25 cellular contexts compared by ENCODE assay signal in genomic region chr4:76706581-76706980, GRCh38.
DNase-seq lines count a peak whose midpoint lies in the region; ATAC-seq, FAIRE-seq and TF ChIP-seq lines count a peak whose summit lies in the region.
"Had no signal": no experiment of that assay in that cellular context is flagged by ENCODE, and none has a peak within 500 bp of the region (broad histone marks: within the 10 kb centered on the region; RNA-seq: fewer than 3 reads in every experiment).

No MANE protein-coding gene starts in this region.

- H3F3A ChIP-seq in smooth muscle cell (ENCODE audit: low read depth): peaks cover 23% of the 10 kb centered on the region

- CTCF ChIA-PET in Caco-2 (lab: Charles Lee) (no interaction called here), WTC11 (lab: Charles Lee) (no interaction called here)

- DNase-seq in Caco-2: peak in 1 of 2 experiments; percentile 49
- DNase-seq in WTC11 (ENCODE audit: low spot score): no peak
- DNase-seq in keratinocyte (ENCODE audit: low read depth, low spot score): no peak
- no peak for DNase-seq in smooth muscle cell (lab: John Stamatoyannopoulos, UW; ENCODE audit: unreplicated experiment)
- DNase-seq in SHP77 (lab: John Stamatoyannopoulos, UW): no peak
- no peak for DNase-seq in mesenteric fat pad (ENCODE audit: low spot score)
- DNase-seq: ACHN; activated CD4-positive, alpha-beta T cell treated with anti-CD3 and anti-CD28 coated beads, Interleukin-2, amount 50 U/mL, for 4 hours; activated naive CD4-positive, alpha-beta T cell treated with Interleukin-2 at 50 U/mL for 16 hours; activated T-cell treated with anti-CD3 and anti-CD28 coated beads, Interleukin-2, amount 50 U/mL, for 72 hours; colonic mucosa; DND-41; effector CD8-positive, alpha-beta T cell; head of caudate nucleus; NCI-H1092 treated with DMSO at 0.1 percent for 48 hours; NCI-H187 treated with DMSO at 0.1 percent for 48 hours; NCI-H526; stimulated activated naive CD4-positive, alpha-beta T cell treated with Interleukin-2 at 50 U/mL for 16 hours; T-helper 1 cell; testis had no signal

- H3K9ac ChIP-seq in keratinocyte (ENCODE audit: control insufficient read depth, extremely low read depth, insufficient read depth, low read length): no peak overlapping the region
- no peak overlapping the region for H3K9ac ChIP-seq in smooth muscle cell (ENCODE audit: low read depth)
- H3K9ac ChIP-seq: BLaER1 had no signal

- H3K4me2 ChIP-seq in keratinocyte (ENCODE audit: control insufficient read depth, extremely low read depth, insufficient read depth, low read depth, low read length) (no peak overlapping the region), smooth muscle cell (no peak overlapping the region)
- H3K4me2 ChIP-seq: BLaER1 had no signal

- BruUV-seq in Caco-2 (replicated peaks; lab: Mats Ljungman, UMichigan): no TSS peak

- H3K36me3 Mint-ChIP-seq in Caco-2 (ENCODE audit: insufficient read depth, unreplicated experiment): peaks cover 22% of the 10 kb centered on the region
- H3K36me3 Mint-ChIP-seq in WTC11: peaks cover 21% of the 10 kb centered on the region
- H3K36me3 Mint-ChIP-seq: memory B cell had no signal

- intact Hi-C loops in Caco-2 (cut with micrococcal nuclease; ENCODE audit: unreplicated experiment): no loop called here

- H3K9me1 ChIP-seq in keratinocyte (ENCODE audit: control insufficient read depth, extremely low read depth, insufficient read depth, low read length): no peaks in the 10 kb centered on the region

- TF ChIP-seq CTCF in Caco-2 (IDR thresholded peaks at IDR 0.05; ENCODE audit: insufficient read depth in 1 of 2, low read depth in 1 of 2, low read length in 1 of 2, severe bottlenecking in 1 of 2, unreplicated experiment in 1 of 2) (no peak), WTC11 (IDR thresholded peaks at IDR 0.05) (no peak), keratinocyte (optimal IDR thresholded peaks at IDR 0.05 in 1 of 3, IDR thresholded peaks at IDR 0.05 in 1 of 3, conservative IDR thresholded peaks at IDR 0.05 in 1 of 3; ENCODE audit: extremely low read depth in 1 of 3, insufficient read depth in 2 of 3, low read length in 3 of 3) (no peak), smooth muscle cell (IDR thresholded peaks at IDR 0.05; ENCODE audit: borderline replicate concordance, insufficient read depth, poor library complexity, severe bottlenecking) (no peak)

- POLR2A ChIA-PET in Caco-2 (lab: Charles Lee): no interaction called here
- POLR2A ChIA-PET in WTC11 (lab: Charles Lee): no interaction called here

- H3K27me3 Mint-ChIP-seq in Caco-2 (ENCODE audit: insufficient read depth, unreplicated experiment): no peaks in the 10 kb centered on the region
- no peaks in the 10 kb centered on the region for H3K27me3 Mint-ChIP-seq in WTC11 (ENCODE audit: low read depth)
- H3K27me3 Mint-ChIP-seq: brain had no signal

- dilution Hi-C loops in keratinocyte (cut with MboI; ENCODE audit: extremely low pct_ligation_motif_present, low sequenced_read_pairs): no loop called here

- no peak overlapping the region for H3K4me3 Mint-ChIP-seq in Caco-2 (ENCODE audit: unreplicated experiment)
- H3K4me3 Mint-ChIP-seq in WTC11: no peak overlapping the region
- H3K4me3 Mint-ChIP-seq: activated T-cell treated with anti-CD3 and anti-CD28 coated beads, Interleukin-2, amount 50 U/mL, for 72 hours; brain; memory B cell had no signal

- H3K9me3 ChIP-seq in Caco-2: no peaks in the 10 kb centered on the region
- H3K9me3 ChIP-seq in keratinocyte (ENCODE audit: control insufficient read depth, low read depth, low read length): no peaks in the 10 kb centered on the region
- H3K9me3 ChIP-seq in smooth muscle cell (replicated peaks; ENCODE audit: low read depth): no peaks in the 10 kb centered on the region
- H3K9me3 ChIP-seq: colonic mucosa, testis had no signal

- H3K27ac ChIP-seq in keratinocyte (ENCODE audit: control insufficient read depth, insufficient read depth, low read length) (no peak overlapping the region), smooth muscle cell (ENCODE audit: low read depth) (peak overlapping the region; percentile 78)
- H3K27ac ChIP-seq: BLaER1, testis had no signal

- H3K27me3 ChIP-seq in Caco-2 (replicated peaks; ENCODE audit: control insufficient read depth, insufficient read depth, low read length) (no peaks in the 10 kb centered on the region), keratinocyte (ENCODE audit: control insufficient read depth, extremely low read depth, insufficient read depth, low read length) (no peaks in the 10 kb centered on the region), smooth muscle cell (ENCODE audit: low read depth) (no peaks in the 10 kb centered on the region)
- H3K27me3 ChIP-seq: BLaER1, colonic mucosa, testis had no signal

- H3K4me1 Mint-ChIP-seq in Caco-2 (ENCODE audit: low read depth, unreplicated experiment) (peaks cover 40% of the 10 kb centered on the region), WTC11 (peaks cover 70% of the 10 kb centered on the region)
- H3K4me1 Mint-ChIP-seq: memory B cell had no signal

- 91% methylated on average over 6 of the region's 6 CpGs for WGBS in smooth muscle cell (ENCODE audit: low lambda C conversion rate)

- H3K4me1 ChIP-seq in Caco-2: peaks cover 59% of the 10 kb centered on the region
- peaks cover 33% of the 10 kb centered on the region for H3K4me1 ChIP-seq in keratinocyte (ENCODE audit: control insufficient read depth, extremely low read depth, insufficient read depth, low read length)
- H3K4me1 ChIP-seq in smooth muscle cell (ENCODE audit: low read depth): peaks cover 40% of the 10 kb centered on the region
- H3K4me1 ChIP-seq: BLaER1 had no signal

- no peak overlapping the region for H3K4me3 ChIP-seq in Caco-2 (ENCODE audit: low read depth, low read length)
- no peak overlapping the region for H3K4me3 ChIP-seq in keratinocyte (ENCODE audit: control insufficient read depth in 2 of 3, extremely low read depth in 1 of 3, insufficient read depth in 2 of 3, low read depth in 1 of 3, low read length in 3 of 3)
- H3K4me3 ChIP-seq in smooth muscle cell: no peak overlapping the region
- H3K4me3 ChIP-seq: BLaER1, colonic mucosa, testis had no signal

- H2AFZ ChIP-seq in keratinocyte (ENCODE audit: control insufficient read depth, low read length) (no peak overlapping the region), smooth muscle cell (ENCODE audit: low read depth) (no peak overlapping the region)

- peaks cover 35% of the 10 kb centered on the region for H3K79me2 ChIP-seq in keratinocyte (ENCODE audit: control insufficient read depth, insufficient read depth, low read length)
- peaks cover 20% of the 10 kb centered on the region for H3K79me2 ChIP-seq in smooth muscle cell (ENCODE audit: low read depth)

- no peaks in the 10 kb centered on the region; the same call in 1 of the 2 replicates for H3K36me3 ChIP-seq in Caco-2 (ENCODE audit: control insufficient read depth, insufficient read depth, low read length)
- H3K36me3 ChIP-seq in keratinocyte (ENCODE audit: control insufficient read depth in 2 of 2, extremely low read depth in 1 of 2, insufficient read depth in 2 of 2, low read length in 2 of 2): peaks cover 3 to 6% of the 10 kb centered on the region in 2 experiments
- peaks cover 3% of the 10 kb centered on the region for H3K36me3 ChIP-seq in smooth muscle cell (ENCODE audit: low read depth)
- H3K36me3 ChIP-seq: colonic mucosa had no signal

- H4K20me1 ChIP-seq in keratinocyte (ENCODE audit: control insufficient read depth, extremely low read depth, insufficient read depth, low read length): no peaks in the 10 kb centered on the region
- no peaks in the 10 kb centered on the region for H4K20me1 ChIP-seq in smooth muscle cell (ENCODE audit: low read depth)

- H3K27ac Mint-ChIP-seq in Caco-2 (ENCODE audit: unreplicated experiment) (peak overlapping the region; percentile 19), WTC11 (peak overlapping the region; percentile 3)
- H3K27ac Mint-ChIP-seq: activated T-cell treated with anti-CD3 and anti-CD28 coated beads, Interleukin-2, amount 50 U/mL, for 72 hours; memory B cell had no signal

- ATAC-seq in WTC11 (no peak), GM21447 (IDR thresholded peaks at IDR 0.05; ENCODE audit: unreplicated experiment) (no peak), GM21390 (IDR thresholded peaks at IDR 0.05; ENCODE audit: unreplicated experiment) (no peak)
- ATAC-seq: activated T-cell treated with anti-CD3 and anti-CD28 coated beads, Interleukin-2, amount 50 U/mL, for 72 hours had no signal

- H3K9me3 Mint-ChIP-seq in Caco-2 (ENCODE audit: unreplicated experiment) (no peaks in the 10 kb centered on the region), WTC11 (no peaks in the 10 kb centered on the region)
- H3K9me3 Mint-ChIP-seq: activated T-cell treated with anti-CD3 and anti-CD28 coated beads, Interleukin-2, amount 50 U/mL, for 72 hours; memory B cell had no signal

- FAIRE-seq in keratinocyte (lab: Jason Lieb, UNC): peak; percentile 43

TF ChIP-seq in WTC11, 78 proteins besides CTCF, POLR2A, EP300 and RAD21 (continues in another document):
- TF ChIP-seq TP53 (CRISPR knock-in tag; IDR thresholded peaks at IDR 0.05) (no peak), ZNF512 (CRISPR knock-in tag; IDR thresholded peaks at IDR 0.05; ENCODE audit: borderline replicate concordance) (no peak), PREB (CRISPR knock-in tag; IDR thresholded peaks at IDR 0.05; ENCODE audit: borderline replicate concordance) (no peak)
